ENCODE assay signal across 8 cellular contexts in genomic region chr9:20620658-20621552, GRCh38. TPM values are rescaled to one million over a fixed set of nuclear protein-coding genes. Genes with fewer than 3 reads are reported as not detected.
DNase-seq lines count a peak whose midpoint lies in the region; ATAC-seq and TF ChIP-seq lines count a peak whose summit lies in the region.

No MANE protein-coding gene starts in this region.

- peak overlapping the region; percentile 99 for H3K27ac Mint-ChIP-seq in activated T-helper 1 cell treated with anti-CD3 and anti-CD28 coated beads, Interleukin-12 subunit alpha, Interleukin-12 subunit beta, Interleukin-2, Interleukin-4 antibody, amounts not matched to agents 30 ng/mL and 10 ng/mL and 1 ng/mL, durations not matched to agents 14 hours and 24 hours and 36 hours
- peak overlapping the region; percentile 32 to 93 (median 89) for H3K27ac Mint-ChIP-seq in nephron

- no peaks in the 10 kb centered on the region for H3K9me3 Mint-ChIP-seq in activated T-helper 1 cell treated with anti-CD3 and anti-CD28 coated beads, Interleukin-12 subunit alpha, Interleukin-12 subunit beta, Interleukin-2, Interleukin-4 antibody, amounts not matched to agents 30 ng/mL and 10 ng/mL and 1 ng/mL, durations not matched to agents 14 hours and 24 hours and 36 hours
- H3K9me3 Mint-ChIP-seq in nephron, result no peaks in the 10 kb centered on the region

- intact Hi-C loops in activated T-helper 1 cell treated with anti-CD3 and anti-CD28 coated beads, Interleukin-12 subunit alpha, Interleukin-12 subunit beta, Interleukin-2, Interleukin-4 antibody, amounts not matched to agents 30 ng/mL and 10 ng/mL and 1 ng/mL, durations not matched to agents 14 hours and 24 hours and 36 hours (cut with micrococcal nuclease), result loop anchor here (1.0 to 10.0 kb wide), 7 partner anchors 17 to 1439 kb away; partner anchors contain the start of gene RPS6

- no peaks in the 10 kb centered on the region for H3K27me3 Mint-ChIP-seq in activated T-helper 1 cell treated with anti-CD3 and anti-CD28 coated beads, Interleukin-12 subunit alpha, Interleukin-12 subunit beta, Interleukin-2, Interleukin-4 antibody, amounts not matched to agents 30 ng/mL and 10 ng/mL and 1 ng/mL, durations not matched to agents 14 hours and 24 hours and 36 hours (ENCODE audit: insufficient read depth)
- H3K27me3 Mint-ChIP-seq in nephron (ENCODE audit: low read depth), result peaks cover 52% of the 10 kb centered on the region

- peaks cover 65% of the 10 kb centered on the region for H3K4me1 Mint-ChIP-seq in activated T-helper 1 cell treated with anti-CD3 and anti-CD28 coated beads, Interleukin-12 subunit alpha, Interleukin-12 subunit beta, Interleukin-2, Interleukin-4 antibody, amounts not matched to agents 30 ng/mL and 10 ng/mL and 1 ng/mL, durations not matched to agents 14 hours and 24 hours and 36 hours (ENCODE audit: low read depth)
- H3K4me1 Mint-ChIP-seq in nephron, result peaks cover 39% of the 10 kb centered on the region

- peaks cover 19% of the 10 kb centered on the region for H3K36me3 Mint-ChIP-seq in activated T-helper 1 cell treated with anti-CD3 and anti-CD28 coated beads, Interleukin-12 subunit alpha, Interleukin-12 subunit beta, Interleukin-2, Interleukin-4 antibody, amounts not matched to agents 30 ng/mL and 10 ng/mL and 1 ng/mL, durations not matched to agents 14 hours and 24 hours and 36 hours (ENCODE audit: low read depth)
- H3K36me3 Mint-ChIP-seq in nephron (ENCODE audit: low read depth), result no peaks in the 10 kb centered on the region

- peak; percentile 22 for DNase-seq in DMS53 treated with DMSO at 0.1 percent for 48 hours (lab: John Stamatoyannopoulos, UW; ENCODE audit: unreplicated experiment)
- peak; percentile 24 for DNase-seq in NCI-H345 treated with DMSO at 0.1 percent for 48 hours (lab: John Stamatoyannopoulos, UW; ENCODE audit: unreplicated experiment)
- DNase-seq in activated T-helper 1 cell treated with anti-CD3 and anti-CD28 coated beads, Interleukin-12 subunit alpha, Interleukin-12 subunit beta, Interleukin-2, Interleukin-4 antibody, amounts not matched to agents 30 ng/mL and 10 ng/mL and 1 ng/mL, durations not matched to agents 14 hours and 24 hours and 36 hours (ENCODE audit: low spot score), result peak; percentile 40
- DNase-seq in fibroblast of peridontal ligament (ENCODE audit: extremely low read depth), result peak; percentile 49
- peak in 32 of 49 donors; percentile 8 to 65 (median 35) for DNase-seq in substantia nigra (lab: John Stamatoyannopoulos, UW)

- peak overlapping the region; percentile 94 for H3K27ac ChIP-seq in substantia nigra (ENCODE audit: low read depth, low read length, poor library complexity, severe bottlenecking)

- no peak for TF ChIP-seq CTCF in nephron (IDR thresholded peaks at IDR 0.05; ENCODE audit: unreplicated experiment in 3 of 3)

- ATAC-seq in GM21381 (IDR thresholded peaks at IDR 0.05; ENCODE audit: unreplicated experiment) (no peak), HG02610 (IDR thresholded peaks at IDR 0.05; ENCODE audit: unreplicated experiment) (no peak)

- peak overlapping the region; percentile 88 for H3K4me3 Mint-ChIP-seq in activated T-helper 1 cell treated with anti-CD3 and anti-CD28 coated beads, Interleukin-12 subunit alpha, Interleukin-12 subunit beta, Interleukin-2, Interleukin-4 antibody, amounts not matched to agents 30 ng/mL and 10 ng/mL and 1 ng/mL, durations not matched to agents 14 hours and 24 hours and 36 hours
- H3K4me3 Mint-ChIP-seq in nephron, result peak overlapping the region; percentile 97 to 100 (median 98)

RNA-seq across cellular contexts. Expression of gene MLLT3, which starts 1.4 kb away (rescaled TPM):
- 33.8 and 36.4 TPM in 2 replicates for total RNA-seq in activated T-helper 1 cell treated with anti-CD3 and anti-CD28 coated beads, Interleukin-12 subunit alpha, Interleukin-12 subunit beta, Interleukin-2, Interleukin-4 antibody, amounts not matched to agents 30 ng/mL and 10 ng/mL and 1 ng/mL, durations not matched to agents 14 hours and 24 hours and 36 hours
